In genomic region chr18:80147418-80148315, GRCh38 we compare ENCODE assay signal across 8 cellular contexts. TPM values are rescaled to one million over a fixed set of nuclear protein-coding genes. Genes with fewer than 3 reads are reported as not detected.
A peak's percentile ranks its signal among the peaks of the same experiment; 100 is the strongest.
DNase-seq lines count a peak whose midpoint lies in the region; ATAC-seq, FAIRE-seq and TF ChIP-seq lines count a peak whose summit lies in the region.

No MANE protein-coding gene starts in this region.

- POLR2A ChIA-PET in WTC11 (lab: Charles Lee) = interaction anchor here (1.0 to 1.7 kb wide), 3 partner anchors 13 to 184 kb away, joined by 3 to 4 read pairs (median 4); no protein-coding TSS in a partner anchor

- H3K4me3 ChIP-seq in GM12864 (ENCODE audit: low read depth, low read length) (peak overlapping the region; percentile 64), kidney (ENCODE audit: low read length in 2 of 2) (peak overlapping the region; percentile 81 to 88)

- H3K9me3 ChIP-seq in kidney (ENCODE audit: control insufficient read depth in 1 of 2, low read length in 2 of 2) = no peaks in the 10 kb centered on the region

- peak overlapping the region; percentile 66 to 81 for H3K9ac ChIP-seq in kidney (ENCODE audit: low read length in 2 of 2)

- intact Hi-C loops in kidney (cut with DNase I) = no loop called here

- peak; percentile 70 for FAIRE-seq in kidney (lab: Jason Lieb, UNC)

- peaks cover 0 to 2% of the 10 kb centered on the region in 2 donors for H3K36me3 ChIP-seq in kidney (ENCODE audit: control insufficient read depth in 1 of 2, insufficient read depth in 2 of 2, low read length in 2 of 2)

- H3K4me3 Mint-ChIP-seq in WTC11 = peak overlapping the region; percentile 76

- peak; percentile 41 for DNase-seq in GM12864 (ENCODE audit: low read depth)
- DNase-seq in NCI-H1436 (lab: John Stamatoyannopoulos, UW) = peak; percentile 74
- peak; percentile 77 for DNase-seq in WTC11 (ENCODE audit: low spot score)
- peak; percentile 60 for DNase-seq in central memory CD4-positive, alpha-beta T cell
- DNase-seq in kidney = peak; percentile 94
- peak; percentile 50 to 59 for DNase-seq in stimulated activated CD4-positive, alpha-beta T cell treated with anti-CD3 and anti-CD28 coated beads, Interleukin-15, amount 100 ng/mL, for 1 hour (ENCODE audit: low read depth in 1 of 2, low spot score in 1 of 2)
- no peak for DNase-seq in COLO829 (ENCODE audit: low spot score)

- H3K27me3 Mint-ChIP-seq in WTC11 (ENCODE audit: low read depth) = no peaks in the 10 kb centered on the region

- H3K36me3 Mint-ChIP-seq in WTC11 = peaks cover 9% of the 10 kb centered on the region; the same call in 1 of the 2 replicates

- TF ChIP-seq CTCF in GM12864 (IDR thresholded peaks at IDR 0.05; ENCODE audit: low read depth, low read length, missing control alignments) = no peak
- TF ChIP-seq CTCF in WTC11 (IDR thresholded peaks at IDR 0.05) = no peak
- no peak for TF ChIP-seq CTCF in kidney (IDR thresholded peaks at IDR 0.05; ENCODE audit: borderline replicate concordance, extremely low read depth, insufficient read depth)

- CTCF ChIA-PET in WTC11 (lab: Charles Lee) = interaction anchor here (0.7 to 2.3 kb wide), 6 partner anchors 8 to 214 kb away, joined by 3 to 9 read pairs (median 4); no protein-coding TSS in a partner anchor

- ATAC-seq in HG02571 (IDR thresholded peaks at IDR 0.05; ENCODE audit: unreplicated experiment) = peak; percentile 92
- peak; percentile 79 for ATAC-seq in WTC11

- H3K27ac ChIP-seq in kidney (ENCODE audit: low read depth in 2 of 2, low read length in 2 of 2) = peak overlapping the region; percentile 51 to 61

- H3K27ac Mint-ChIP-seq in WTC11 = no peak overlapping the region

- H3K9me3 Mint-ChIP-seq in WTC11 = no peaks in the 10 kb centered on the region

- H3K4me1 ChIP-seq in kidney (ENCODE audit: control insufficient read depth in 1 of 2, insufficient read depth in 1 of 2, low read depth in 1 of 2, low read length in 2 of 2) = no peaks in the 10 kb centered on the region

- no peaks in the 10 kb centered on the region for H3K4me1 Mint-ChIP-seq in WTC11

TF ChIP-seq in WTC11, 78 proteins besides CTCF, POLR2A, EP300 and RAD21:
- TF ChIP-seq ATF2 (CRISPR knock-in tag; IDR thresholded peaks at IDR 0.05; ENCODE audit: borderline replicate concordance, low read depth) = no peak
- TF ChIP-seq FOXP4 (CRISPR knock-in tag; IDR thresholded peaks at IDR 0.05) = 0 out of 2 replicates have a peak, but pooled peaks have one; percentile 37

RNA-seq across cellular contexts. Expression of gene ADNP2, which starts 38.6 kb away (rescaled TPM):
- total RNA-seq in WTC11 (2021) (46.5 to 56.0 TPM (median 49.0 TPM) in 3 replicates), kidney (21.1 TPM)
- polyA plus RNA-seq in kidney (ENCODE audit: insufficient read depth, low read depth, low replicate concordance) = 6.0 TPM
